ENCODE assay signal across 8 cellular contexts in genomic region chrX:35919536-35920309, GRCh38. TPM values are rescaled to one million over a fixed set of nuclear protein-coding genes. Genes with fewer than 3 reads are reported as not detected.
DNase-seq lines count a peak whose midpoint lies in the region; ATAC-seq lines count a peak whose summit lies in the region.
"Had no signal": no experiment of that assay in that cellular context is flagged by ENCODE, and none has a peak within 500 bp of the region (broad histone marks: within the 10 kb centered on the region; RNA-seq: fewer than 3 reads in every experiment).

Gene CFAP47, plus strand, starts transcription at chrX:35919734. Its CDS starts 66 bp downstream, at chrX:35919800.

- H3K27ac ChIP-seq in HUES64 (ENCODE audit: low read depth, low read length), result no peak within 1 kb of the TSS

- peak; percentile 1 for DNase-seq in SK-MEL-5 (ENCODE audit: low read depth, low spot score)
- DNase-seq in skeletal muscle cell (ENCODE audit: low read depth), result no peak
- no peak for DNase-seq in T1000 (lab: John Stamatoyannopoulos, UW)
- DNase-seq in stimulated activated CD4-positive, alpha-beta T cell treated with anti-CD3 and anti-CD28 coated beads, Interleukin-4, amount 100 ng/mL, for 24 hours, result no peak
- DNase-seq: activated CD8-positive, alpha-beta memory T cell treated with anti-CD3 and anti-CD28 coated beads, Interleukin-2, amount 50 U/mL, for 48 hours had no signal

- H3K9ac ChIP-seq in HUES64 (ENCODE audit: low read depth, low read length), result no peak within 1 kb of the TSS

- WGBS in HUES64, result 4% methylated on average over 38 of the region's 38 CpGs

- no peaks in the 10 kb centered on the region for H3K36me3 ChIP-seq in HUES64 (ENCODE audit: insufficient read depth, low read length)

- peak within 1 kb of the TSS; percentile 76 for H3K4me3 ChIP-seq in HUES64 (ENCODE audit: low read length)
- H3K4me3 ChIP-seq in iPS-18c (ENCODE audit: insufficient read depth, low read depth, low read length), result peak within 1 kb of the TSS; percentile 60
- peak within 1 kb of the TSS; percentile 15 for H3K4me3 ChIP-seq in skeletal muscle cell (ENCODE audit: low read depth, low read length)

- H3K9me3 ChIP-seq in HUES64 (ENCODE audit: insufficient read depth, low read depth, low read length) (no peaks in the 10 kb centered on the region), iPS-18c (ENCODE audit: control insufficient read depth, insufficient read depth, low read length) (no peaks in the 10 kb centered on the region)

- peaks cover 3% of the 10 kb centered on the region for H3K27me3 ChIP-seq in HUES64 (ENCODE audit: insufficient read depth, low read length)

- no peak for ATAC-seq in HG03565 (IDR thresholded peaks at IDR 0.05; ENCODE audit: unreplicated experiment)

- in situ Hi-C loops in SK-MEL-5 (cut with HindIII; ENCODE audit: low pct_unique_long_range_greater_than_20kb, low sequenced_read_pairs), result no loop called here

- no peaks in the 10 kb centered on the region for H3K4me1 ChIP-seq in HUES64 (ENCODE audit: insufficient read depth, low read length)

RNA-seq across cellular contexts. Expression of gene CFAP47, which starts in this region (rescaled TPM):
- polyA plus RNA-seq in HUES64 (2013, experiment 1 of 2), result 0.15 TPM
- 0.13 TPM for polyA plus RNA-seq in HUES64 (2013, experiment 2 of 2)
- 0.19 TPM in 1 of 2 replicates, not detected in the other for total RNA-seq in SK-MEL-5 (2014; rRNA removed; shearing (Covaris generic))
- polyA plus RNA-seq in SK-MEL-5 (2015; cell fraction: cytosol; rRNA removed), result not detected in 2 replicates
- not detected in 2 replicates for polyA plus RNA-seq in SK-MEL-5 (2015; cell fraction: nucleus; rRNA removed)

Comparison
In these comparisons a context has a peak if more than half of its experiments do, and no peak if none do; other contexts are left out.
1. Peak in DNase-seq in SK-MEL-5; RNA of the gene not detected or under 1 TPM.
2. H3K4me3 ChIP-seq: peak in every context shown above with its lines; median percentile 76 in HUES64; 60 in iPS-18c; 15 in skeletal muscle cell.